ENCODE assay signal across 21 cellular contexts in genomic region chr19:46202426-46202825, GRCh38. TPM values are rescaled to one million over a fixed set of nuclear protein-coding genes. Genes with fewer than 3 reads are reported as not detected.
DNase-seq lines count a peak whose midpoint lies in the region; ATAC-seq and TF ChIP-seq lines count a peak whose summit lies in the region.
"Had no signal": no experiment of that assay in that cellular context is flagged by ENCODE, and none has a peak within 500 bp of the region (broad histone marks: within the 10 kb centered on the region; RNA-seq: fewer than 3 reads in every experiment).

No MANE protein-coding gene starts in this region.

- TF ChIP-seq CTCF in HCT116 (IDR thresholded peaks at IDR 0.05 in 2 of 3, conservative IDR thresholded peaks at IDR 0.05 in 1 of 3; ENCODE audit: borderline replicate concordance in 1 of 3, insufficient read depth in 1 of 3, low read depth in 2 of 3, low read length in 2 of 3), result no peak
- TF ChIP-seq CTCF in RWPE2 (IDR thresholded peaks at IDR 0.05; ENCODE audit: poor library complexity, severe bottlenecking), result no peak
- no peak for TF ChIP-seq CTCF in esophagus squamous epithelium (IDR thresholded peaks at IDR 0.05)
- TF ChIP-seq CTCF in MM.1S (IDR thresholded peaks at IDR 0.05; ENCODE audit: low read length), result no peak

- H3K79me2 ChIP-seq in HCT116 (ENCODE audit: insufficient read depth, low read length), result no peaks in the 10 kb centered on the region
- H3K79me2 ChIP-seq in MM.1S (ENCODE audit: low read length), result no peaks in the 10 kb centered on the region

- no peak overlapping the region for H3K4me3 ChIP-seq in HCT116 (replicated peaks in 1 of 2; ENCODE audit: low read depth in 1 of 2, low read length in 2 of 2)
- H3K4me3 ChIP-seq in RWPE2 (ENCODE audit: severe bottlenecking), result no peak overlapping the region
- H3K4me3 ChIP-seq in esophagus squamous epithelium, result peak overlapping the region in 1 of 4 donors; percentile 20
- no peak overlapping the region for H3K4me3 ChIP-seq in skin epidermis
- no peak overlapping the region for H3K4me3 ChIP-seq in effector memory CD4-positive, alpha-beta T cell (ENCODE audit: insufficient read depth, low read depth, low read length, poor library complexity, severe bottlenecking)
- H3K4me3 ChIP-seq in MM.1S (ENCODE audit: low read length), result no peak overlapping the region
- no peak overlapping the region for H3K4me3 ChIP-seq in H7 (ENCODE audit: insufficient read depth, low read depth, low read length)

- BruUV-seq in HCT116 (replicated peaks; lab: Mats Ljungman, UMichigan), result no TSS peak

- H3K36me3 ChIP-seq in HCT116 (ENCODE audit: control insufficient read depth in 1 of 2, insufficient read depth in 2 of 2, low read length in 2 of 2) (no peaks in the 10 kb centered on the region), RWPE2 (ENCODE audit: low read depth) (no peaks in the 10 kb centered on the region), esophagus squamous epithelium (no peaks in the 10 kb centered on the region), MM.1S (replicated peaks; ENCODE audit: insufficient read depth, low read length) (no peaks in the 10 kb centered on the region), H7 (replicated peaks; ENCODE audit: control insufficient read depth, insufficient read depth, low read length) (no peaks in the 10 kb centered on the region)
- H3K36me3 ChIP-seq in effector memory CD4-positive, alpha-beta T cell (ENCODE audit: control insufficient read depth, insufficient read depth, low read length), result no peaks in the 10 kb centered on the region

- 61 to 65% methylated on average over 4 of the region's 4 CpGs for WGBS in esophagus squamous epithelium, 2 donors

- H4K20me1 ChIP-seq in HCT116 (ENCODE audit: insufficient read depth) (no peaks in the 10 kb centered on the region), MM.1S (ENCODE audit: insufficient read depth, low read length) (no peaks in the 10 kb centered on the region)

- H3K4me1 ChIP-seq in HCT116 (ENCODE audit: control insufficient read depth in 1 of 2, insufficient read depth in 2 of 2, low read length in 2 of 2), result peaks cover 15 to 45% of the 10 kb centered on the region in 2 experiments
- H3K4me1 ChIP-seq in RWPE2 (ENCODE audit: insufficient read depth, poor library complexity, severe bottlenecking), result peaks cover 50% of the 10 kb centered on the region
- peaks cover 0 to 83% (median 22%) of the 10 kb centered on the region in 3 donors for H3K4me1 ChIP-seq in esophagus squamous epithelium
- no peaks in the 10 kb centered on the region for H3K4me1 ChIP-seq in effector memory CD4-positive, alpha-beta T cell (ENCODE audit: control insufficient read depth, insufficient read depth, low read length, poor library complexity, severe bottlenecking)
- H3K4me1 ChIP-seq in MM.1S (ENCODE audit: low read length), result no peaks in the 10 kb centered on the region

- POLR2A ChIA-PET in HCT116 (lab: Charles Lee), result no interaction called here

- peak overlapping the region; percentile 29; the same call in 1 of the 2 replicates for H3K4me2 ChIP-seq in HCT116 (ENCODE audit: low read length)
- H3K4me2 ChIP-seq in MM.1S (ENCODE audit: low read depth, low read length), result no peak overlapping the region

- no peak for DNase-seq in HCT116 (ENCODE audit: low read depth, low spot score)
- no peak for DNase-seq in RWPE2 (ENCODE audit: low spot score)
- DNase-seq in esophagus squamous epithelium (lab: John Stamatoyannopoulos, UW), result no peak
- no peak for DNase-seq in effector memory CD4-positive, alpha-beta T cell
- no peak for DNase-seq in MM.1S
- no peak for DNase-seq in activated CD4-positive, alpha-beta T cell treated with anti-CD3 and anti-CD28 coated beads, Interleukin-2, amount 50 U/mL, for 48 hours
- DNase-seq in H7, result no peak
- DNase-seq: HCEC 1CT, KG1, NCI-H1048, NCI-H1436, NCI-H1930, NCI-H345, NCI-H526, Right ventricle myocardium superior, SW 1271 had no signal

- no peaks in the 10 kb centered on the region for H3K9me3 ChIP-seq in HCT116 (ENCODE audit: control insufficient read depth in 1 of 2, insufficient read depth in 1 of 2, low read depth in 1 of 2, low read length in 2 of 2)
- no peaks in the 10 kb centered on the region for H3K9me3 ChIP-seq in RWPE2 (ENCODE audit: severe bottlenecking)
- no peaks in the 10 kb centered on the region for H3K9me3 ChIP-seq in esophagus squamous epithelium
- no peaks in the 10 kb centered on the region for H3K9me3 ChIP-seq in effector memory CD4-positive, alpha-beta T cell (ENCODE audit: control insufficient read depth, low read length)
- H3K9me3 ChIP-seq in MM.1S (replicated peaks; ENCODE audit: insufficient read depth, low read length), result no peaks in the 10 kb centered on the region

- H3K27me3 ChIP-seq in HCT116 (ENCODE audit: insufficient read depth, low read length), result peaks cover 3% of the 10 kb centered on the region
- H3K27me3 ChIP-seq in RWPE2 (ENCODE audit: insufficient read depth, poor library complexity, severe bottlenecking), result no peaks in the 10 kb centered on the region
- peaks cover 0 to 3% (median 0%) of the 10 kb centered on the region in 4 donors for H3K27me3 ChIP-seq in esophagus squamous epithelium
- no peaks in the 10 kb centered on the region for H3K27me3 ChIP-seq in effector memory CD4-positive, alpha-beta T cell (replicated peaks; ENCODE audit: control insufficient read depth, insufficient read depth, low read length, poor library complexity, severe bottlenecking)
- H3K27me3 ChIP-seq in MM.1S (replicated peaks; ENCODE audit: insufficient read depth, low read length), result peaks cover 52% of the 10 kb centered on the region
- no peaks in the 10 kb centered on the region for H3K27me3 ChIP-seq in H7 (ENCODE audit: control insufficient read depth, insufficient read depth, low read length)

- TF ChIP-seq POLR2A in HCT116 (IDR thresholded peaks at IDR 0.05; ENCODE audit: borderline replicate concordance, extremely low read depth, insufficient read depth, insufficient read length) (no peak), esophagus squamous epithelium (IDR thresholded peaks at IDR 0.05) (no peak)

- H3K9me2 ChIP-seq in HCT116 (ENCODE audit: insufficient read depth) (no peaks in the 10 kb centered on the region), MM.1S (replicated peaks; ENCODE audit: insufficient read depth, low read length) (no peaks in the 10 kb centered on the region)

- no peak for TF ChIP-seq RAD21 in HCT116 (IDR thresholded peaks at IDR 0.05; ENCODE audit: low read depth)

- H3F3A ChIP-seq in MM.1S (ENCODE audit: insufficient read depth, low read length), result no peaks in the 10 kb centered on the region

- intact Hi-C loops in HCT116 (cut with micrococcal nuclease), result no loop called here
- intact Hi-C loops in esophagus squamous epithelium (cut with DNase I), result no loop called here

- H3K27ac ChIP-seq in HCT116 (ENCODE audit: low read depth, low read length) (no peak overlapping the region), RWPE2 (ENCODE audit: poor library complexity, severe bottlenecking) (peak overlapping the region; percentile 93), esophagus squamous epithelium (peak overlapping the region in 3 of 4 donors; percentile 49 to 82 (median 53)), skin epidermis (peak overlapping the region in 13 of 21 experiments; percentile 7 to 85 (median 50)), MM.1S (ENCODE audit: low read length) (no peak overlapping the region)
- no peak overlapping the region for H3K27ac ChIP-seq in effector memory CD4-positive, alpha-beta T cell (ENCODE audit: insufficient read depth, low read length, poor library complexity, severe bottlenecking)

- H2AFZ ChIP-seq in HCT116 (ENCODE audit: low read depth, low read length, poor library complexity, severe bottlenecking) (no peak overlapping the region), MM.1S (ENCODE audit: low read length) (no peak overlapping the region)

- CTCF ChIA-PET in HCT116 (lab: Charles Lee), result no interaction called here

- RAD21 ChIA-PET in HCT116 (lab: Charles Lee; ENCODE audit: low non-redundant PET in 1 of 2, low total read pairs in 2 of 2, uncharacterized antibody in 2 of 2, unreplicated experiment in 2 of 2), result no interaction called here

- ATAC-seq in HCT116, result no peak
- ATAC-seq in RWPE2 (ENCODE audit: low read depth), result no peak
- ATAC-seq: HepG2, Panc1 had no signal

- no peak overlapping the region for H3K9ac ChIP-seq in HCT116 (ENCODE audit: low read length)
- H3K9ac ChIP-seq in MM.1S (ENCODE audit: low read length), result no peak overlapping the region

TF ChIP-seq in HCT116, 20 proteins besides CTCF, POLR2A, EP300 and RAD21 (continues in another document):
- no peak for TF ChIP-seq ZFX (IDR thresholded peaks at IDR 0.05)
- no peak for TF ChIP-seq EGR1 (IDR thresholded peaks at IDR 0.05; ENCODE audit: low read depth)
- no peak for TF ChIP-seq TCF7L2 (IDR thresholded peaks at IDR 0.05; ENCODE audit: borderline replicate concordance, extremely low read depth, insufficient read depth, insufficient read length)
- no peak for TF ChIP-seq POLR2AphosphoS5 (IDR thresholded peaks at IDR 0.05; ENCODE audit: low read depth, low read length)
- no peak for TF ChIP-seq CEBPB (IDR thresholded peaks at IDR 0.05; ENCODE audit: low read depth)
- TF ChIP-seq FOSL1 (IDR thresholded peaks at IDR 0.05; ENCODE audit: low read depth), result no peak
- no peak for TF ChIP-seq ELF1 (IDR thresholded peaks at IDR 0.05; ENCODE audit: borderline replicate concordance, low read depth)
- TF ChIP-seq ZNF274 (IDR thresholded peaks at IDR 0.05; ENCODE audit: low read depth, low read length), result no peak
- TF ChIP-seq YY1 (IDR thresholded peaks at IDR 0.05; ENCODE audit: extremely low read depth, insufficient replicate concordance, low read depth, low read length), result no peak
- no peak for TF ChIP-seq ATF3 (IDR thresholded peaks at IDR 0.05)
- TF ChIP-seq SRF (IDR thresholded peaks at IDR 0.05; ENCODE audit: low read depth), result no peak
- TF ChIP-seq SIN3A (IDR thresholded peaks at IDR 0.05; ENCODE audit: low read depth), result no peak

RNA-seq across cellular contexts. Expression of gene IGFL1, which starts 27.1 kb away (rescaled TPM):
- not detected for total RNA-seq in HCT116 (2021; ENCODE audit: unreplicated experiment)
- polyA plus RNA-seq in HCT116 (2012), result not detected in 2 replicates
- 10 to 100 TPM in 3 of 4 donors, 1 to 10 TPM in 1; 2.9 to 46.0 (median 22.0) TPM for total RNA-seq in esophagus squamous epithelium
- not detected in 2 replicates for total RNA-seq in H7 (2014; rRNA removed; shearing (Covaris generic))
- total RNA-seq: HepG2, Right ventricle myocardium superior had no signal
- polyA plus RNA-seq: AG04450, CD14-positive monocyte, HepG2 had no signal

RNA-seq across cellular contexts. Expression of gene IGFL2, which starts 54.4 kb away (rescaled TPM):
- total RNA-seq in HCT116 (2021; ENCODE audit: unreplicated experiment) (not detected), esophagus squamous epithelium (not detected)
- polyA plus RNA-seq in HCT116 (2012), result 0.38 and 1.7 TPM in 2 replicates
- 0.17 TPM in 1 of 2 replicates, not detected in the other for total RNA-seq in H7 (2014; rRNA removed; shearing (Covaris generic))
- total RNA-seq: HepG2, Right ventricle myocardium superior had no signal
- polyA plus RNA-seq: AG04450, CD14-positive monocyte, HepG2 had no signal

Comparison
In these comparisons a context has a peak if more than half of its experiments do, and no peak if none do; other contexts are left out.
1. H3K27ac ChIP-seq: peak in RWPE2 (single experiment), esophagus squamous epithelium (3 of 4) and skin epidermis (13 of 21); none in HCT116 (single experiment), effector memory CD4-positive, alpha-beta T cell (single experiment) and MM.1S (single experiment).